Comparison of ENCODE assay signal across 32 cellular contexts in the genomic region with DNA sequence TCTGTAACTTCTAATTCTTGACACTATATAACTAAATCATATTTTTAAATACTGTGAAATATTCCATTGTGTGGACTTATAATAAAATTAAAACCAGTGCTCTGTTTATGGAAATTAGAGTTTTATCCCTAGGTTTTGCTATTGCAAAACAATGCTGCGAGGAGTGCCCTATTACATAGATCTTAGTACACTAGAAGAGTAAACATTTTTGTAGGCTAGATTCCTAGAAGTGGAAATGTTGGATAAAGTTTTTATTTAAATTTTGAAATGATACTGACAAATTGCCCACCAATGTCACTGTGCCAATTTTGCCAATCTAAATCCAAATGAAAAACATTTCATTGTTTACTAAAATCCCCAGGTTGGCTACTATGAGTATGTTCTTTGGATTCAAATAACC.
"Had no signal": no experiment of that assay in that cellular context is flagged by ENCODE, and none has a peak within 500 bp of the region (broad histone marks: within the 10 kb centered on the region; RNA-seq: fewer than 3 reads in every experiment).

No MANE protein-coding gene starts in this region.

- H3K36me3 ChIP-seq: neutrophil, spleen, suprapubic skin, tibial artery, transverse colon, upper lobe of right lung, uterus had no signal

- H3K27ac Mint-ChIP-seq: naive thymus-derived CD8-positive, alpha-beta T cell; natural killer cell treated with Interleukin-12 subunit alpha and Interleukin-12 subunit beta and Interleukin-15 and Interleukin-18, amount 100 ng/mL, for 72 hours; nephron progenitor cell; progenitor cell of endocrine pancreas; stimulated activated memory B cell treated with anti-CD40 and anti-IgM and Interleukin-4, amounts not matched to agents 10 μg/mL and 1 μg/mL and 100 μg/mL, for 72 hours; stimulated activated naive CD8-positive, alpha-beta T cell treated with anti-CD3 and anti-CD28 coated beads, Interleukin-15, amount 100 ng/mL, for 72 hours; type B pancreatic cell had no signal

- H3K4me3 Mint-ChIP-seq: naive thymus-derived CD8-positive, alpha-beta T cell; natural killer cell treated with Interleukin-12 subunit alpha and Interleukin-12 subunit beta and Interleukin-15 and Interleukin-18, amount 100 ng/mL, for 72 hours; nephron progenitor cell; neural crest cell; stimulated activated memory B cell treated with anti-CD40 and anti-IgM and Interleukin-4, amounts not matched to agents 10 μg/mL and 1 μg/mL and 100 μg/mL, for 72 hours; stimulated activated naive CD8-positive, alpha-beta T cell treated with anti-CD3 and anti-CD28 coated beads, Interleukin-15, amount 100 ng/mL, for 72 hours; type B pancreatic cell had no signal

- H3K4me1 Mint-ChIP-seq: naive thymus-derived CD8-positive, alpha-beta T cell; nephron progenitor cell; neural crest cell; stimulated activated memory B cell treated with anti-CD40 and anti-IgM and Interleukin-4, amounts not matched to agents 10 μg/mL and 1 μg/mL and 100 μg/mL, for 72 hours; stimulated activated naive CD8-positive, alpha-beta T cell treated with anti-CD3 and anti-CD28 coated beads, Interleukin-15, amount 100 ng/mL, for 72 hours had no signal

- H3K9ac ChIP-seq: parathyroid adenoma had no signal

- H3K4me1 ChIP-seq: parathyroid adenoma, psoas muscle, spleen, suprapubic skin, testis, tibial artery, transverse colon, upper lobe of right lung, uterus had no signal

- H3K4me3 ChIP-seq: psoas muscle, skin epidermis, smooth muscle cell, spleen, suprapubic skin, testis, tibial artery, transverse colon, upper lobe of right lung, uterus had no signal

- H3K27me3 Mint-ChIP-seq: natural killer cell treated with Interleukin-12 subunit alpha and Interleukin-12 subunit beta and Interleukin-15 and Interleukin-18, amount 100 ng/mL, for 72 hours; progenitor cell of endocrine pancreas; stimulated activated memory B cell treated with anti-CD40 and anti-IgM and Interleukin-4, amounts not matched to agents 10 μg/mL and 1 μg/mL and 100 μg/mL, for 72 hours; stimulated activated naive CD8-positive, alpha-beta T cell treated with anti-CD3 and anti-CD28 coated beads, Interleukin-15, amount 100 ng/mL, for 72 hours; type B pancreatic cell had no signal

- H3K9me3 Mint-ChIP-seq: natural killer cell treated with Interleukin-12 subunit alpha and Interleukin-12 subunit beta and Interleukin-15 and Interleukin-18, amount 100 ng/mL, for 72 hours; stimulated activated naive CD8-positive, alpha-beta T cell treated with anti-CD3 and anti-CD28 coated beads, Interleukin-15, amount 100 ng/mL, for 72 hours; type B pancreatic cell had no signal

- ATAC-seq: naive thymus-derived CD8-positive, alpha-beta T cell; natural killer cell treated with Interleukin-12 subunit alpha and Interleukin-12 subunit beta and Interleukin-15 and Interleukin-18, amount 100 ng/mL, for 72 hours; psoas muscle; right cardiac atrium; sciatic nerve; stimulated activated memory B cell treated with anti-CD40 and anti-IgM and Interleukin-4, amounts not matched to agents 10 μg/mL and 1 μg/mL and 100 μg/mL, for 72 hours; stimulated activated naive CD8-positive, alpha-beta T cell treated with anti-CD3 and anti-CD28 coated beads, Interleukin-15, amount 100 ng/mL, for 72 hours; stimulated activated naive CD8-positive, alpha-beta T cell treated with anti-CD3 and anti-CD28 coated beads, Interleukin-15, Interleukin-2, amounts not matched to agents 100 U/mL and 50 U/mL, for 24 hours; upper lobe of right lung had no signal

- H3K27ac ChIP-seq: neutrophil, parathyroid adenoma, psoas muscle, skin epidermis, spleen, suprapubic skin, testis, tibial artery, transverse colon, upper lobe of right lung, uterus had no signal

- H3K36me3 Mint-ChIP-seq: naive thymus-derived CD8-positive, alpha-beta T cell; natural killer cell treated with Interleukin-12 subunit alpha and Interleukin-12 subunit beta and Interleukin-15 and Interleukin-18, amount 100 ng/mL, for 72 hours; stimulated activated memory B cell treated with anti-CD40 and anti-IgM and Interleukin-4, amounts not matched to agents 10 μg/mL and 1 μg/mL and 100 μg/mL, for 72 hours had no signal

- H2AFZ ChIP-seq: parathyroid adenoma had no signal

- DNase-seq: naive thymus-derived CD8-positive, alpha-beta T cell; nephron progenitor cell; nucleus accumbens; posterior cingulate gyrus; psoas muscle; right cardiac atrium; spleen; stimulated activated CD4-positive, alpha-beta T cell treated with anti-CD3 and anti-CD28 coated beads, Interleukin-12 subunit alpha, Interleukin-12 subunit beta, amount 100 ng/mL, for 4 hours; stimulated activated CD4-positive, alpha-beta T cell treated with anti-CD3 and anti-CD28 coated beads, Interleukin-1b, Interleukin-23, amount 100 ng/mL, for 48 hours; stimulated activated CD4-positive, alpha-beta T cell treated with anti-CD3 and anti-CD28 coated beads, Interleukin-4, amount 100 ng/mL, for 1 hour; stimulated activated CD4-positive, alpha-beta T cell treated with anti-CD3 and anti-CD28 coated beads, Interleukin-4, amount 100 ng/mL, for 4 hours; stimulated activated CD8-positive, alpha-beta memory T cell treated with anti-CD3 and anti-CD28 coated beads, Interleukin-4, amount 100 ng/mL, for 48 hours; stimulated activated naive CD4-positive, alpha-beta T cell; stimulated activated naive CD8-positive, alpha-beta T cell treated with anti-CD3 and anti-CD28 coated beads, Interleukin-15, amount 100 ng/mL, for 72 hours; stimulated activated naive CD8-positive, alpha-beta T cell treated with anti-CD3 and anti-CD28 coated beads, Interleukin-15, Interleukin-2, amounts not matched to agents 100 U/mL and 50 U/mL, for 24 hours; substantia nigra; testis; tibial artery; transverse colon; upper lobe of right lung; uterus had no signal

- H3K79me2 ChIP-seq: parathyroid adenoma had no signal

- H3K27me3 ChIP-seq: neutrophil, suprapubic skin, testis, tibial artery, transverse colon, upper lobe of right lung had no signal

- H3K9me3 ChIP-seq: neutrophil, psoas muscle, spleen, suprapubic skin, testis, tibial artery, transverse colon, upper lobe of right lung, uterus had no signal

- H3K4me2 ChIP-seq: smooth muscle cell had no signal
